ENCODE assay signal across 1 cellular context in the genomic region with DNA sequence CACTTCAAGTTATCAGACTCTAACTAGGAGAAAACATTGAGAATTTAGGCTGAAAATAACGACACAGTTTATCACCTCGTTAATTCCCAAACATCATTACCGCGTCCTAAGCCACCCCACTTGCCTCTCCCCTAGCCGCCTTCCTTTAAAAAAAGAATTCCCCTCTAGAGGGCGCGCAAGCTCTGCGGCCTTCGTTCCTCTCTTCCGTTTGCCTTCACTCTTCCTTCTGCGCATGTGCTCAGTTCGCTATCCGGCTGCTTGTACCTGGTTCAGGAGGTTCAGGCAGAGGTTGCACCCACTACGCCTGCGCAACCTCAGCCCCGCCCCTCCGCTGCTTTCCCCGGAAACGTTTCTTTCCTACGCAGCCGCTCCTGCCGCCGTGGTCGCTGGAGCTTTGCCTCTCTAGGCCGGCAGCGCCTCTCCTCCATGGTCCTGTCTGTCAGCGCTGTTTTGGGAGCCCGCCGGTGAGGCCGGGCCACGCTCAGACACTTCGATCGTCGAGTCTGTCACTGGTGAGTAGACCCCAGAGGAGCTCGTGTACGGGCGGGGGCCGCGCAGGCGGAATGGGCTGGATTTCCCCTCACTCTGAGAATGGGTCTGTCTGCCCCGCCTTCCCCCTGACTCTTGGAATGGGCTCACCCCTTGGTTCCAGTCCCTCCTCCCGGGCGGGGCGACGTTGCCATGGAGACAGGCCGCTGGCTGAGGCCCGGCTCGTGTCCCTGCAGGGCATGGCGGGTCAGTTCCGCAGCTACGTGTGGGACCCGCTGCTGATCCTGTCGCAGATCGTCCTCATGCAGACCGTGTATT.
TF ChIP-seq lines count a peak whose summit lies in the region.

A gene (plus strand): TSS at position 353 of the 807 bp plus-strand sequence. CDS start 376 bp downstream, at position 729.

TF ChIP-seq in K562, 482 proteins besides CTCF, POLR2A, EP300 and RAD21 (continued from another document and continues in another):
- TF ChIP-seq, protein P1, sequence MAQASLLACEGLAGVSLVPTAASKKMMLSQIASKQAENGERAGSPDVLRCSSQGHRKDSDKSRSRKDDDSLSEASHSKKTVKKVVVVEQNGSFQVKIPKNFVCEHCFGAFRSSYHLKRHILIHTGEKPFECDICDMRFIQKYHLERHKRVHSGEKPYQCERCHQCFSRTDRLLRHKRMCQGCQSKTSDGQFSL (CRISPR knock-in tag; IDR thresholded peaks at IDR 0.05) = no peak
- TF ChIP-seq, protein P1 (tag; IDR thresholded peaks at IDR 0.05) = no peak
- TF ChIP-seq MAFG (tag; conservative IDR thresholded peaks at IDR 0.05) (no peak), TEAD2 (tag; IDR thresholded peaks at IDR 0.05) (no peak), RBM14 (IDR thresholded peaks at IDR 0.05; ENCODE audit: borderline replicate concordance, insufficient read depth, low read depth, low read length) (no peak), RFX1 (IDR thresholded peaks at IDR 0.05) (peak; percentile 99), MTF1 (CRISPR knock-in tag; IDR thresholded peaks at IDR 0.05; ENCODE audit: borderline replicate concordance) (no peak), STAT5B (CRISPR knock-in tag; IDR thresholded peaks at IDR 0.05) (no peak), MYBL2 (IDR thresholded peaks at IDR 0.05; ENCODE audit: low read depth) (no peak), MYBL2 (CRISPR knock-in tag; IDR thresholded peaks at IDR 0.05; ENCODE audit: borderline replicate concordance) (no peak), CHD4 (IDR thresholded peaks at IDR 0.05; ENCODE audit: insufficient read depth, insufficient replicate concordance, low read depth, low read length, poor library complexity, severe bottlenecking) (no peak), JUNB (CRISPR knock-in tag; conservative IDR thresholded peaks at IDR 0.05) (no peak), SLC30A9 (CRISPR knock-in tag; IDR thresholded peaks at IDR 0.05) (no peak), RBM34 (IDR thresholded peaks at IDR 0.05; ENCODE audit: borderline replicate concordance, insufficient read depth, low read length) (no peak), ZNF184 (CRISPR knock-in tag; IDR thresholded peaks at IDR 0.05) (no peak), NR2C2 (CRISPR knock-in tag; IDR thresholded peaks at IDR 0.05) (peak; percentile 93), NR2C2 (tag; IDR thresholded peaks at IDR 0.05) (peak; percentile 99), ZEB2 (IDR thresholded peaks at IDR 0.05) (0 out of 2 replicates have a peak, but pooled peaks have one; percentile 54), GABPA (tag; conservative IDR thresholded peaks at IDR 0.05; ENCODE audit: low read depth) (peak; percentile 95), CTBP1 (IDR thresholded peaks at IDR 0.05; ENCODE audit: borderline replicate concordance) (peak; percentile 77; the same call in 1 of the 2 replicates), FOXA1 (IDR thresholded peaks at IDR 0.05; ENCODE audit: borderline replicate concordance) (no peak), MAFF (IDR thresholded peaks at IDR 0.05; ENCODE audit: low read length) (no peak), CEBPB (tag; IDR thresholded peaks at IDR 0.05) (no peak), SAFB2 (IDR thresholded peaks at IDR 0.05; ENCODE audit: borderline replicate concordance, low read depth, low read length, severe bottlenecking) (no peak), NEUROD1 (IDR thresholded peaks at IDR 0.05; ENCODE audit: borderline replicate concordance, low read depth, low read length, partially characterized antibody) (peak; percentile 54), SIN3A (IDR thresholded peaks at IDR 0.05; ENCODE audit: borderline replicate concordance in 2 of 2, control insufficient read depth in 1 of 2, low read depth in 2 of 2, low read length in 2 of 2) (peak; percentile 98), C11orf30 (IDR thresholded peaks at IDR 0.05; ENCODE audit: low read depth) (peak; percentile 69), MCM7 (IDR thresholded peaks at IDR 0.05) (no peak), TCF3 (CRISPR knock-in tag; IDR thresholded peaks at IDR 0.05) (0 out of 2 replicates have a peak, but pooled peaks have one; percentile 2), ZNF41 (CRISPR knock-in tag; conservative IDR thresholded peaks at IDR 0.05) (no peak), POLR2G (IDR thresholded peaks at IDR 0.05; ENCODE audit: low read depth, low read length) (peak; percentile 99), LCOR (CRISPR knock-in tag; IDR thresholded peaks at IDR 0.05) (peak; percentile 85; the same call in 1 of the 2 replicates), BRD4 (IDR thresholded peaks at IDR 0.05) (no peak), MAZ (CRISPR knock-in tag; conservative IDR thresholded peaks at IDR 0.05 in 1 of 2, IDR thresholded peaks at IDR 0.05 in 1 of 2) (peak; percentile 76 to 89; a peak in 3 of 4 replicates), DDX20 (tag; IDR thresholded peaks at IDR 0.05; ENCODE audit: low read depth) (no peak), SNIP1 (IDR thresholded peaks at IDR 0.05; ENCODE audit: low read depth) (peak; percentile 89), ETS2 (tag; IDR thresholded peaks at IDR 0.05; ENCODE audit: borderline replicate concordance, poor library complexity, severe bottlenecking) (no peak)
- TF ChIP-seq, protein P2, sequence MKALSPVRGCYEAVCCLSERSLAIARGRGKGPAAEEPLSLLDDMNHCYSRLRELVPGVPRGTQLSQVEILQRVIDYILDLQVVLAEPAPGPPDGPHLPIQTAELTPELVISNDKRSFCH (CRISPR knock-in tag; IDR thresholded peaks at IDR 0.05) = no peak
- TF ChIP-seq, protein P2 (tag; IDR thresholded peaks at IDR 0.05) = peak; percentile 55; the same call in 1 of the 2 replicates
- TF ChIP-seq, protein P3, sequence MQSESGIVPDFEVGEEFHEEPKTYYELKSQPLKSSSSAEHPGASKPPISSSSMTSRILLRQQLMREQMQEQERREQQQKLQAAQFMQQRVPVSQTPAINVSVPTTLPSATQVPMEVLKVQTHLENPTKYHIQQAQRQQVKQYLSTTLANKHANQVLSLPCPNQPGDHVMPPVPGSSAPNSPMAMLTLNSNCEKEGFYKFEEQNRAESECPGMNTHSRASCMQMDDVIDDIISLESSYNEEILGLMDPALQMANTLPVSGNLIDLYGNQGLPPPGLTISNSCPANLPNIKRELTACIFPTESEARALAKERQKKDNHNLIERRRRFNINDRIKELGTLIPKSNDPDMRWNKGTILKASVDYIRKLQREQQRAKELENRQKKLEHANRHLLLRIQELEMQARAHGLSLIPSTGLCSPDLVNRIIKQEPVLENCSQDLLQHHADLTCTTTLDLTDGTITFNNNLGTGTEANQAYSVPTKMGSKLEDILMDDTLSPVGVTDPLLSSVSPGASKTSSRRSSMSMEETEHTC (IDR thresholded peaks at IDR 0.05) = no peak
- TF ChIP-seq, protein P4, sequence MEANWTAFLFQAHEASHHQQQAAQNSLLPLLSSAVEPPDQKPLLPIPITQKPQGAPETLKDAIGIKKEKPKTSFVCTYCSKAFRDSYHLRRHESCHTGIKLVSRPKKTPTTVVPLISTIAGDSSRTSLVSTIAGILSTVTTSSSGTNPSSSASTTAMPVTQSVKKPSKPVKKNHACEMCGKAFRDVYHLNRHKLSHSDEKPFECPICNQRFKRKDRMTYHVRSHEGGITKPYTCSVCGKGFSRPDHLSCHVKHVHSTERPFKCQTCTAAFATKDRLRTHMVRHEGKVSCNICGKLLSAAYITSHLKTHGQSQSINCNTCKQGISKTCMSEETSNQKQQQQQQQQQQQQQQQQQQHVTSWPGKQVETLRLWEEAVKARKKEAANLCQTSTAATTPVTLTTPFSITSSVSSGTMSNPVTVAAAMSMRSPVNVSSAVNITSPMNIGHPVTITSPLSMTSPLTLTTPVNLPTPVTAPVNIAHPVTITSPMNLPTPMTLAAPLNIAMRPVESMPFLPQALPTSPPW (CRISPR knock-in tag; IDR thresholded peaks at IDR 0.05) = peak; percentile 89
- TF ChIP-seq, protein P5, sequence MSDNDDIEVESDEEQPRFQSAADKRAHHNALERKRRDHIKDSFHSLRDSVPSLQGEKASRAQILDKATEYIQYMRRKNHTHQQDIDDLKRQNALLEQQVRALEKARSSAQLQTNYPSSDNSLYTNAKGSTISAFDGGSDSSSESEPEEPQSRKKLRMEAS (CRISPR knock-in tag; IDR thresholded peaks at IDR 0.05) = peak; percentile 94
- TF ChIP-seq, protein P6, sequence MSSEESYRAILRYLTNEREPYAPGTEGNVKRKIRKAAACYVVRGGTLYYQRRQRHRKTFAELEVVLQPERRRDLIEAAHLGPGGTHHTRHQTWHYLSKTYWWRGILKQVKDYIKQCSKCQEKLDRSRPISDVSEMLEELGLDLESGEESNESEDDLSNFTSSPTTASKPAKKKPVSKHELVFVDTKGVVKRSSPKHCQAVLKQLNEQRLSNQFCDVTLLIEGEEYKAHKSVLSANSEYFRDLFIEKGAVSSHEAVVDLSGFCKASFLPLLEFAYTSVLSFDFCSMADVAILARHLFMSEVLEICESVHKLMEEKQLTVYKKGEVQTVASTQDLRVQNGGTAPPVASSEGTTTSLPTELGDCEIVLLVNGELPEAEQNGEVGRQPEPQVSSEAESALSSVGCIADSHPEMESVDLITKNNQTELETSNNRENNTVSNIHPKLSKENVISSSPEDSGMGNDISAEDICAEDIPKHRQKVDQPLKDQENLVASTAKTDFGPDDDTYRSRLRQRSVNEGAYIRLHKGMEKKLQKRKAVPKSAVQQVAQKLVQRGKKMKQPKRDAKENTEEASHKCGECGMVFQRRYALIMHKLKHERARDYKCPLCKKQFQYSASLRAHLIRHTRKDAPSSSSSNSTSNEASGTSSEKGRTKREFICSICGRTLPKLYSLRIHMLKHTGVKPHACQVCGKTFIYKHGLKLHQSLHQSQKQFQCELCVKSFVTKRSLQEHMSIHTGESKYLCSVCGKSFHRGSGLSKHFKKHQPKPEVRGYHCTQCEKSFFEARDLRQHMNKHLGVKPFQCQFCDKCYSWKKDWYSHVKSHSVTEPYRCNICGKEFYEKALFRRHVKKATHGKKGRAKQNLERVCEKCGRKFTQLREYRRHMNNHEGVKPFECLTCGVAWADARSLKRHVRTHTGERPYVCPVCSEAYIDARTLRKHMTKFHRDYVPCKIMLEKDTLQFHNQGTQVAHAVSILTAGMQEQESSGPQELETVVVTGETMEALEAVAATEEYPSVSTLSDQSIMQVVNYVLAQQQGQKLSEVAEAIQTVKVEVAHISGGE (CRISPR knock-in tag; IDR thresholded peaks at IDR 0.05) = peak in 2 of 3 experiments; percentile 54 to 89; a peak in 3 of 6 replicates
- TF ChIP-seq, protein P7, sequence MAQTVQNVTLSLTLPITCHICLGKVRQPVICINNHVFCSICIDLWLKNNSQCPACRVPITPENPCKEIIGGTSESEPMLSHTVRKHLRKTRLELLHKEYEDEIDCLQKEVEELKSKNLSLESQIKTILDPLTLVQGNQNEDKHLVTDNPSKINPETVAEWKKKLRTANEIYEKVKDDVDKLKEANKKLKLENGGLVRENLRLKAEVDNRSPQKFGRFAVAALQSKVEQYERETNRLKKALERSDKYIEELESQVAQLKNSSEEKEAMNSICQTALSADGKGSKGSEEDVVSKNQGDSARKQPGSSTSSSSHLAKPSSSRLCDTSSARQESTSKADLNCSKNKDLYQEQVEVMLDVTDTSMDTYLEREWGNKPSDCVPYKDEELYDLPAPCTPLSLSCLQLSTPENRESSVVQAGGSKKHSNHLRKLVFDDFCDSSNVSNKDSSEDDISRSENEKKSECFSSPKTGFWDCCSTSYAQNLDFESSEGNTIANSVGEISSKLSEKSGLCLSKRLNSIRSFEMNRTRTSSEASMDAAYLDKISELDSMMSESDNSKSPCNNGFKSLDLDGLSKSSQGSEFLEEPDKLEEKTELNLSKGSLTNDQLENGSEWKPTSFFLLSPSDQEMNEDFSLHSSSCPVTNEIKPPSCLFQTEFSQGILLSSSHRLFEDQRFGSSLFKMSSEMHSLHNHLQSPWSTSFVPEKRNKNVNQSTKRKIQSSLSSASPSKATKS (CRISPR knock-in tag; IDR thresholded peaks at IDR 0.05) = no peak
- TF ChIP-seq, protein P8, sequence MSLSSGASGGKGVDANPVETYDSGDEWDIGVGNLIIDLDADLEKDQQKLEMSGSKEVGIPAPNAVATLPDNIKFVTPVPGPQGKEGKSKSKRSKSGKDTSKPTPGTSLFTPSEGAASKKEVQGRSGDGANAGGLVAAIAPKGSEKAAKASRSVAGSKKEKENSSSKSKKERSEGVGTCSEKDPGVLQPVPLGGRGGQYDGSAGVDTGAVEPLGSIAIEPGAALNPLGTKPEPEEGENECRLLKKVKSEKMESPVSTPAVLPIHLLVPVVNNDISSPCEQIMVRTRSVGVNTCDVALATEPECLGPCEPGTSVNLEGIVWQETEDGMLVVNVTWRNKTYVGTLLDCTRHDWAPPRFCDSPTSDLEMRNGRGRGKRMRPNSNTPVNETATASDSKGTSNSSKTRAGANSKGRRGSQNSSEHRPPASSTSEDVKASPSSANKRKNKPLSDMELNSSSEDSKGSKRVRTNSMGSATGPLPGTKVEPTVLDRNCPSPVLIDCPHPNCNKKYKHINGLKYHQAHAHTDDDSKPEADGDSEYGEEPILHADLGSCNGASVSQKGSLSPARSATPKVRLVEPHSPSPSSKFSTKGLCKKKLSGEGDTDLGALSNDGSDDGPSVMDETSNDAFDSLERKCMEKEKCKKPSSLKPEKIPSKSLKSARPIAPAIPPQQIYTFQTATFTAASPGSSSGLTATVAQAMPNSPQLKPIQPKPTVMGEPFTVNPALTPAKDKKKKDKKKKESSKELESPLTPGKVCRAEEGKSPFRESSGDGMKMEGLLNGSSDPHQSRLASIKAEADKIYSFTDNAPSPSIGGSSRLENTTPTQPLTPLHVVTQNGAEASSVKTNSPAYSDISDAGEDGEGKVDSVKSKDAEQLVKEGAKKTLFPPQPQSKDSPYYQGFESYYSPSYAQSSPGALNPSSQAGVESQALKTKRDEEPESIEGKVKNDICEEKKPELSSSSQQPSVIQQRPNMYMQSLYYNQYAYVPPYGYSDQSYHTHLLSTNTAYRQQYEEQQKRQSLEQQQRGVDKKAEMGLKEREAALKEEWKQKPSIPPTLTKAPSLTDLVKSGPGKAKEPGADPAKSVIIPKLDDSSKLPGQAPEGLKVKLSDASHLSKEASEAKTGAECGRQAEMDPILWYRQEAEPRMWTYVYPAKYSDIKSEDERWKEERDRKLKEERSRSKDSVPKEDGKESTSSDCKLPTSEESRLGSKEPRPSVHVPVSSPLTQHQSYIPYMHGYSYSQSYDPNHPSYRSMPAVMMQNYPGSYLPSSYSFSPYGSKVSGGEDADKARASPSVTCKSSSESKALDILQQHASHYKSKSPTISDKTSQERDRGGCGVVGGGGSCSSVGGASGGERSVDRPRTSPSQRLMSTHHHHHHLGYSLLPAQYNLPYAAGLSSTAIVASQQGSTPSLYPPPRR (CRISPR knock-in tag; IDR thresholded peaks at IDR 0.05; ENCODE audit: borderline replicate concordance) = peak; percentile 50; the same call in 1 of the 2 replicates
- TF ChIP-seq, protein P9, sequence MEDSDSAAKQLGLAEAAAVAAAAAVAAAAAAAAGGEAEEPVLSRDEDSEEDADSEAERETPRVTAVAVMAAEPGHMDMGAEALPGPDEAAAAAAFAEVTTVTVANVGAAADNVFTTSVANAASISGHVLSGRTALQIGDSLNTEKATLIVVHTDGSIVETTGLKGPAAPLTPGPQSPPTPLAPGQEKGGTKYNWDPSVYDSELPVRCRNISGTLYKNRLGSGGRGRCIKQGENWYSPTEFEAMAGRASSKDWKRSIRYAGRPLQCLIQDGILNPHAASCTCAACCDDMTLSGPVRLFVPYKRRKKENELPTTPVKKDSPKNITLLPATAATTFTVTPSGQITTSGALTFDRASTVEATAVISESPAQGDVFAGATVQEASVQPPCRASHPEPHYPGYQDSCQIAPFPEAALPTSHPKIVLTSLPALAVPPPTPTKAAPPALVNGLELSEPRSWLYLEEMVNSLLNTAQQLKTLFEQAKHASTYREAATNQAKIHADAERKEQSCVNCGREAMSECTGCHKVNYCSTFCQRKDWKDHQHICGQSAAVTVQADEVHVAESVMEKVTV (CRISPR knock-in tag; IDR thresholded peaks at IDR 0.05) = peak; percentile 45; the same call in 1 of the 2 replicates
